8 cellular contexts compared by ENCODE assay signal in the genomic region with DNA sequence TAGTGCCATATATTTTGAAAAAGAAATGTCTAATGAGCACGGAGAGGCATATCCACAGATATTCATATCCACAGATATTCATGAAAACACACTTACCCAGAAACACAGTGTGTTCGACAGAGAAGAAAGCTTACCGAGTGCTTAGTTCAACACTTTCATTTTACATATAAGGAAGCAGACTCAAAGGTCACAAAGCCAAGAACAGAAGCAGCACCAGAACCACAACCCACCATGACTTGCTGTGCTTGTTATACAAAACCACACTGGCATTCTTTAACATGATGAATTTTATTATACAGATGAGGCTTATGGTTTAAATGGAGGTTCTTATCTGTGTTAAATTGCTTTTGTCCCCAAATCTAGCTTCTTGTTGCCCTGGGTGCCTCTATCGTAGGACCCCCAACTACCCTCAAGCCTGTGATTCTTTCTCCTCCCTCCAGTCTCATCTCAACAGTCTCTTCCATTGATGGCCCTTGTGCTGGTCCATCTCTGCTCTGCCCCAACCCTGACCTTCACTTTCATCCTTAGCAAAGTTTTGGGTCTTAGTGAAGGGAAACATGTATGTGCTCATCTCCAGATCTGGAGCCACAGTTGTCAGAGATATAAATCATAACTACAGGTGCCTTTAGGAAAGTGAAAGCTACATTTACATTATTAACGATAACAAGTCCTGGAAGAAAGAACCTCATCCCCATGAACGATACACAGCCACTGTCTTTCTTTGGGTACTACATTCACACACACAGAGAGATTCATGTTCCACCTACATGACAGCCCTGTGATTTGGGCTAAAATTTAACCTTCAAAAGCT.
A peak's percentile ranks its signal among the peaks of the same experiment; 100 is the strongest.
DNase-seq lines count a peak whose midpoint lies in the region; ATAC-seq and TF ChIP-seq lines count a peak whose summit lies in the region.

No MANE protein-coding gene starts in this region.

- peak overlapping the region; percentile 71 for H3K4me2 ChIP-seq in MM.1S (ENCODE audit: low read depth, low read length)

- H3K36me3 ChIP-seq in MM.1S (replicated peaks; ENCODE audit: insufficient read depth, low read length), result no peaks in the 10 kb centered on the region
- no peaks in the 10 kb centered on the region for H3K36me3 ChIP-seq in WERI-Rb-1

- H3K9me2 ChIP-seq in MM.1S (replicated peaks; ENCODE audit: insufficient read depth, low read length), result no peaks in the 10 kb centered on the region

- 0 out of 2 replicates have a peak overlapping the region, but pooled peaks have one; percentile 1 for H2AFZ ChIP-seq in MM.1S (ENCODE audit: low read length)

- H3K27me3 Mint-ChIP-seq in dendritic cell treated with granulocyte-macrophage colony-stimulating factor and Interleukin-4, amounts not matched to agents 40 ng/mL and 50 ng/mL, for 4 days, result no peaks in the 10 kb centered on the region

- peak; percentile 81 for ATAC-seq in GM21717 (IDR thresholded peaks at IDR 0.05; ENCODE audit: unreplicated experiment)

- H3K27ac ChIP-seq in MM.1S (ENCODE audit: low read length), result no peak overlapping the region
- H3K27ac ChIP-seq in WERI-Rb-1, result no peak overlapping the region

- H3K4me3 Mint-ChIP-seq in dendritic cell treated with granulocyte-macrophage colony-stimulating factor and Interleukin-4, amounts not matched to agents 40 ng/mL and 50 ng/mL, for 4 days, result peak overlapping the region; percentile 10

- TF ChIP-seq CTCF in GM12864 (IDR thresholded peaks at IDR 0.05; ENCODE audit: low read depth, low read length, missing control alignments) (no peak), MM.1S (IDR thresholded peaks at IDR 0.05; ENCODE audit: low read length) (no peak), WERI-Rb-1 (IDR thresholded peaks at IDR 0.05; ENCODE audit: low read depth, low read length) (no peak)

- H3K9me3 ChIP-seq in MM.1S (replicated peaks; ENCODE audit: insufficient read depth, low read length) (no peaks in the 10 kb centered on the region), WERI-Rb-1 (ENCODE audit: severe bottlenecking) (no peaks in the 10 kb centered on the region)

- H3K79me2 ChIP-seq in MM.1S (ENCODE audit: low read length), result no peaks in the 10 kb centered on the region

- intact Hi-C loops in dendritic cell treated with granulocyte-macrophage colony-stimulating factor and Interleukin-4, amounts not matched to agents 40 ng/mL and 50 ng/mL, for 4 days (cut with micrococcal nuclease), result no loop called here

- no peaks in the 10 kb centered on the region for H3F3A ChIP-seq in MM.1S (ENCODE audit: insufficient read depth, low read length)

- H4K20me1 ChIP-seq in MM.1S (ENCODE audit: insufficient read depth, low read length), result no peaks in the 10 kb centered on the region

- peaks cover 32% of the 10 kb centered on the region for H3K4me1 Mint-ChIP-seq in dendritic cell treated with granulocyte-macrophage colony-stimulating factor and Interleukin-4, amounts not matched to agents 40 ng/mL and 50 ng/mL, for 4 days (ENCODE audit: low read depth)

- peak overlapping the region; percentile 78 for H3K27ac Mint-ChIP-seq in dendritic cell treated with granulocyte-macrophage colony-stimulating factor and Interleukin-4, amounts not matched to agents 40 ng/mL and 50 ng/mL, for 4 days

- no peak overlapping the region for H3K9ac ChIP-seq in MM.1S (ENCODE audit: low read length)

- no peaks in the 10 kb centered on the region for H3K9me3 Mint-ChIP-seq in dendritic cell treated with granulocyte-macrophage colony-stimulating factor and Interleukin-4, amounts not matched to agents 40 ng/mL and 50 ng/mL, for 4 days

- H3K36me3 Mint-ChIP-seq in dendritic cell treated with granulocyte-macrophage colony-stimulating factor and Interleukin-4, amounts not matched to agents 40 ng/mL and 50 ng/mL, for 4 days (ENCODE audit: low read depth), result no peaks in the 10 kb centered on the region

- peaks cover 7% of the 10 kb centered on the region; the same call in 1 of the 2 replicates for H3K4me1 ChIP-seq in MM.1S (ENCODE audit: low read length)

- DNase-seq in GM12864 (ENCODE audit: low read depth) (no peak), MM.1S (peak; percentile 42), NCI-H748 (lab: John Stamatoyannopoulos, UW; ENCODE audit: unreplicated experiment) (no peak), NK-92 (lab: John Stamatoyannopoulos, UW; ENCODE audit: unreplicated experiment) (no peak), WERI-Rb-1 (no peak), NCI-H2029 treated with DMSO at 0.1 percent for 48 hours (lab: John Stamatoyannopoulos, UW) (no peak)

- H3K27me3 ChIP-seq in MM.1S (replicated peaks; ENCODE audit: insufficient read depth, low read length), result no peaks in the 10 kb centered on the region
- no peaks in the 10 kb centered on the region for H3K27me3 ChIP-seq in WERI-Rb-1 (ENCODE audit: insufficient read depth, low read depth, severe bottlenecking)

- peak overlapping the region; percentile 26; the same call in 1 of the 2 replicates for H3K4me3 ChIP-seq in GM12864 (ENCODE audit: low read depth, low read length)
- peak overlapping the region; percentile 33 for H3K4me3 ChIP-seq in MM.1S (ENCODE audit: low read length)
- H3K4me3 ChIP-seq in WERI-Rb-1 (ENCODE audit: low read depth, low read length), result no peak overlapping the region
